23 cellular contexts compared by ENCODE assay signal in the genomic region with DNA sequence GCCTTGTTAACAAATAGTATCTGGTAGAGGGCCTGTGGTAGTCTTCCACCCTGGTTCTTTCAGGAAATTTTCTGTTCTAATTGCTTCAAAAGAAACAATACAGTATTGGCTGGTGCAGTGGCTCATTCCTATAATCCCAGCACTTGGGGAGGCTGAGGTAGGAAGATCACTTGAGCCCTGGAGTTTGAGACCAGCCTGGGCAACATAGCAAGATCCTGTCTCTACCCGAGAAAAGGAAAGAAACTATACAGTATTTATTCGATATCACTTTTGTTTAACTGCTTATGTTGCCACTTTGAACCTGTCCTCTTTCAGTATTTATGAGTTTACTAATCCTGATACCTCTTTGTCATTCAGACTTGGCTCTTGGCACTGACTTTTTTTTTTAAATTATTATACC. TPM values are rescaled to one million over a fixed set of nuclear protein-coding genes. Genes with fewer than 3 reads are reported as not detected.
DNase-seq lines count a peak whose midpoint lies in the region; ATAC-seq, FAIRE-seq and TF ChIP-seq lines count a peak whose summit lies in the region.
"Had no signal": no experiment of that assay in that cellular context is flagged by ENCODE, and none has a peak within 500 bp of the region (broad histone marks: within the 10 kb centered on the region; RNA-seq: fewer than 3 reads in every experiment).

No MANE protein-coding gene starts in this region.

- H3K4me1 Mint-ChIP-seq in activated CD4-positive, alpha-beta memory T cell treated with anti-CD3 and anti-CD28 coated beads for 36 hours (ENCODE audit: low read depth): peaks cover 67% of the 10 kb centered on the region
- peaks cover 55% of the 10 kb centered on the region for H3K4me1 Mint-ChIP-seq in activated CD4-positive, alpha-beta memory T cell treated with anti-CD3 and anti-CD28 coated beads, Interleukin-2, amount 10 ng/mL, durations not matched to agents 7 days and 5 days
- peaks cover 55% of the 10 kb centered on the region for H3K4me1 Mint-ChIP-seq in stimulated activated effector memory CD8-positive, alpha-beta T cell treated with anti-CD3 and anti-CD28 coated beads, Interleukin-12 subunit alpha, Interleukin-12 subunit beta, amount 100 ng/mL, for 72 hours

- 96% methylated on average over 2 of the region's 2 CpGs for WGBS in HepG2 (ENCODE audit: low lambda C conversion rate)
- 87% methylated on average over 2 of the region's 2 CpGs for WGBS in right lobe of liver (ENCODE audit: insufficient coverage, low coverage, low lambda C conversion rate, missing lambda C conversion rate)
- 38% methylated on average over 2 of the region's 2 CpGs for WGBS in prostate gland

- TF ChIP-seq EP300 in HepG2 (IDR thresholded peaks at IDR 0.05; ENCODE audit: low read depth in 2 of 2, low read length in 2 of 2) (no peak), HepG2 (CRISPR knock-in tag; IDR thresholded peaks at IDR 0.05; ENCODE audit: borderline replicate concordance) (no peak)

- ATAC-seq in HepG2: no peak
- ATAC-seq in right lobe of liver: no peak
- no peak for ATAC-seq in stimulated activated effector memory CD8-positive, alpha-beta T cell treated with anti-CD3 and anti-CD28 coated beads, Interleukin-12 subunit alpha, Interleukin-12 subunit beta, amount 100 ng/mL, for 72 hours

- CTCF ChIA-PET in activated CD4-positive, alpha-beta memory T cell treated with anti-CD3 and anti-CD28 coated beads for 36 hours (lab: Charles Lee): interaction anchor here (1.0 to 2.2 kb wide), 2 partner anchors 18 to 159 kb away, joined by 3 to 5 read pairs; no protein-coding TSS in a partner anchor
- CTCF ChIA-PET in activated CD4-positive, alpha-beta memory T cell treated with anti-CD3 and anti-CD28 coated beads, Interleukin-2, amount 10 ng/mL, durations not matched to agents 7 days and 5 days (lab: Charles Lee): no interaction called here
- CTCF ChIA-PET in HepG2 (lab: Yijun Ruan, JAX; ENCODE audit: low intra/inter-chr PET ratio, low total read pairs): no interaction called here

- peaks cover 13% of the 10 kb centered on the region for H3K9me3 Mint-ChIP-seq in activated CD4-positive, alpha-beta memory T cell treated with anti-CD3 and anti-CD28 coated beads for 36 hours
- H3K9me3 Mint-ChIP-seq in activated CD4-positive, alpha-beta memory T cell treated with anti-CD3 and anti-CD28 coated beads, Interleukin-2, amount 10 ng/mL, durations not matched to agents 7 days and 5 days: peaks cover 11% of the 10 kb centered on the region
- H3K9me3 Mint-ChIP-seq in stimulated activated effector memory CD8-positive, alpha-beta T cell treated with anti-CD3 and anti-CD28 coated beads, Interleukin-12 subunit alpha, Interleukin-12 subunit beta, amount 100 ng/mL, for 72 hours: peaks cover 5% of the 10 kb centered on the region

- peaks cover 63% of the 10 kb centered on the region for H4K20me1 ChIP-seq in HepG2 (ENCODE audit: insufficient read depth, low read length)

- H3K36me3 ChIP-seq in HepG2 (replicated peaks in 1 of 2; ENCODE audit: control insufficient read depth in 1 of 2, insufficient read depth in 2 of 2, low read length in 2 of 2) (no peaks in the 10 kb centered on the region), right lobe of liver (no peaks in the 10 kb centered on the region), prostate gland (no peaks in the 10 kb centered on the region)
- H3K36me3 ChIP-seq: brain microvascular endothelial cell, thyroid gland had no signal

- no peak overlapping the region for H3K9ac ChIP-seq in HepG2 (ENCODE audit: insufficient read depth, low read depth, low read length)

- no peak for FAIRE-seq in HepG2 (lab: Jason Lieb, UNC)
- FAIRE-seq: colon had no signal

- TF ChIP-seq CTCF in HepG2 (CRISPR knock-in tag; IDR thresholded peaks at IDR 0.05) (no peak), right lobe of liver (IDR thresholded peaks at IDR 0.05) (no peak), dorsolateral prefrontal cortex (IDR thresholded peaks at IDR 0.05 in 54 of 56, conservative IDR thresholded peaks at IDR 0.05 in 2 of 56; ENCODE audit: low read depth in 1 of 56, partially characterized antibody in 56 of 56) (no peak), prostate gland (IDR thresholded peaks at IDR 0.05) (no peak)

- H3K4me2 ChIP-seq in HepG2 (ENCODE audit: low read depth, low read length): no peak overlapping the region

- POLR2A ChIA-PET in activated CD4-positive, alpha-beta memory T cell treated with anti-CD3 and anti-CD28 coated beads for 36 hours (lab: Charles Lee): interaction anchor here (0.6 to 1.0 kb wide), 2 partner anchors 103 to 454 kb away, joined by 3 read pairs; partner anchors contain the start of gene RAF1
- POLR2A ChIA-PET in activated CD4-positive, alpha-beta memory T cell treated with anti-CD3 and anti-CD28 coated beads, Interleukin-2, amount 10 ng/mL, durations not matched to agents 7 days and 5 days (lab: Charles Lee): interaction anchor here (0.6 to 1.7 kb wide), 2 partner anchors 101 to 103 kb away, joined by 3 to 11 read pairs; partner anchors contain the start of gene RAF1
- POLR2A ChIA-PET in HepG2 (lab: Yijun Ruan, JAX): no interaction called here

- no peak for TF ChIP-seq RAD21 in HepG2 (CRISPR knock-in tag; IDR thresholded peaks at IDR 0.05)

- H3K4me1 ChIP-seq in HepG2 (ENCODE audit: insufficient read depth, low read length) (peaks cover 53% of the 10 kb centered on the region), right lobe of liver (peaks cover 0 to 20% (median 8%) of the 10 kb centered on the region in 4 donors), prostate gland (replicated peaks) (no peaks in the 10 kb centered on the region)

- TF ChIP-seq POLR2A in HepG2 (IDR thresholded peaks at IDR 0.05; ENCODE audit: insufficient read depth in 1 of 2, low read depth in 2 of 2, low read length in 2 of 2) (no peak), right lobe of liver (IDR thresholded peaks at IDR 0.05) (no peak), prostate gland (IDR thresholded peaks at IDR 0.05) (no peak)

- H3K4me3 ChIP-seq in HepG2 (replicated peaks in 1 of 3; ENCODE audit: insufficient read depth in 1 of 3, low read depth in 2 of 3, low read length in 3 of 3) (no peak overlapping the region), right lobe of liver (no peak overlapping the region), dorsolateral prefrontal cortex (peak overlapping the region in 2 of 59 donors; percentile 24 to 86), prostate gland (no peak overlapping the region)
- H3K4me3 ChIP-seq: stomach, thyroid gland had no signal

- no TSS peak for BruUV-seq in HepG2 (replicated peaks; lab: Mats Ljungman, UMichigan)

- H2AFZ ChIP-seq in HepG2 (ENCODE audit: low read length): no peak overlapping the region

- H3K36me3 Mint-ChIP-seq in activated CD4-positive, alpha-beta memory T cell treated with anti-CD3 and anti-CD28 coated beads for 36 hours: peaks cover 16% of the 10 kb centered on the region
- H3K36me3 Mint-ChIP-seq in activated CD4-positive, alpha-beta memory T cell treated with anti-CD3 and anti-CD28 coated beads, Interleukin-2, amount 10 ng/mL, durations not matched to agents 7 days and 5 days (ENCODE audit: low read depth): peaks cover 14% of the 10 kb centered on the region
- peaks cover 3% of the 10 kb centered on the region for H3K36me3 Mint-ChIP-seq in stimulated activated effector memory CD8-positive, alpha-beta T cell treated with anti-CD3 and anti-CD28 coated beads, Interleukin-12 subunit alpha, Interleukin-12 subunit beta, amount 100 ng/mL, for 72 hours

- H3K27ac Mint-ChIP-seq in activated CD4-positive, alpha-beta memory T cell treated with anti-CD3 and anti-CD28 coated beads for 36 hours: peak overlapping the region; percentile 68
- no peak overlapping the region for H3K27ac Mint-ChIP-seq in activated CD4-positive, alpha-beta memory T cell treated with anti-CD3 and anti-CD28 coated beads, Interleukin-2, amount 10 ng/mL, durations not matched to agents 7 days and 5 days
- peak overlapping the region; percentile 20 for H3K27ac Mint-ChIP-seq in stimulated activated effector memory CD8-positive, alpha-beta T cell treated with anti-CD3 and anti-CD28 coated beads, Interleukin-12 subunit alpha, Interleukin-12 subunit beta, amount 100 ng/mL, for 72 hours

- in situ Hi-C loops in HepG2 (cut with HindIII; ENCODE audit: extremely low pct_ligation_motif_present, low pct_unique_long_range_greater_than_20kb): no loop called here

- H3K27me3 ChIP-seq in HepG2 (ENCODE audit: control insufficient read depth in 1 of 2, insufficient read depth in 2 of 2, low read length in 2 of 2) (no peaks in the 10 kb centered on the region; a peak in 1 of 5 replicates), right lobe of liver (no peaks in the 10 kb centered on the region), dorsolateral prefrontal cortex (no peaks in the 10 kb centered on the region), prostate gland (replicated peaks; ENCODE audit: insufficient read depth) (no peaks in the 10 kb centered on the region)
- H3K27me3 ChIP-seq: brain microvascular endothelial cell, stomach, thyroid gland had no signal

- no peaks in the 10 kb centered on the region for H3K9me3 ChIP-seq in HepG2 (ENCODE audit: low read length)
- no peaks in the 10 kb centered on the region for H3K9me3 ChIP-seq in right lobe of liver
- H3K9me3 ChIP-seq in prostate gland: no peaks in the 10 kb centered on the region
- H3K9me3 ChIP-seq: thyroid gland had no signal

- no peak overlapping the region for H3K4me3 Mint-ChIP-seq in activated CD4-positive, alpha-beta memory T cell treated with anti-CD3 and anti-CD28 coated beads for 36 hours
- no peak overlapping the region for H3K4me3 Mint-ChIP-seq in activated CD4-positive, alpha-beta memory T cell treated with anti-CD3 and anti-CD28 coated beads, Interleukin-2, amount 10 ng/mL, durations not matched to agents 7 days and 5 days
- peak overlapping the region; percentile 1 for H3K4me3 Mint-ChIP-seq in stimulated activated effector memory CD8-positive, alpha-beta T cell treated with anti-CD3 and anti-CD28 coated beads, Interleukin-12 subunit alpha, Interleukin-12 subunit beta, amount 100 ng/mL, for 72 hours

- intact Hi-C loops in activated CD4-positive, alpha-beta memory T cell treated with anti-CD3 and anti-CD28 coated beads for 36 hours (cut with micrococcal nuclease): loop anchor here (1.0 to 5.0 kb wide), 2 partner anchors 103 to 369 kb away; partner anchors contain the start of gene RAF1
- intact Hi-C loops in HepG2 (cut with micrococcal nuclease; ENCODE audit: unreplicated experiment): no loop called here
- intact Hi-C loops in right lobe of liver (cut with DNase I): no loop called here
- intact Hi-C loops in dorsolateral prefrontal cortex (cut with DNase I): no loop called here
- intact Hi-C loops in prostate gland (cut with DNase I): no loop called here

- H3K79me2 ChIP-seq in HepG2 (ENCODE audit: insufficient read depth, low read length): peaks cover 91% of the 10 kb centered on the region

- H3K27ac ChIP-seq in HepG2 (ENCODE audit: extremely low read length, insufficient read depth, low read length) (no peak overlapping the region), right lobe of liver (no peak overlapping the region), dorsolateral prefrontal cortex (peak overlapping the region in 39 of 59 donors; percentile 1 to 77 (median 44)), prostate gland (no peak overlapping the region)
- H3K27ac ChIP-seq: brain microvascular endothelial cell, stomach had no signal

- no peak for DNase-seq in activated CD4-positive, alpha-beta memory T cell treated with anti-CD3 and anti-CD28 coated beads for 36 hours
- no peak for DNase-seq in activated CD4-positive, alpha-beta memory T cell treated with anti-CD3 and anti-CD28 coated beads, Interleukin-2, amount 10 ng/mL, durations not matched to agents 7 days and 5 days
- DNase-seq in HepG2 (ENCODE audit: low spot score): no peak
- DNase-seq in right lobe of liver: no peak
- no peak for DNase-seq in dorsolateral prefrontal cortex
- DNase-seq in stimulated activated effector memory CD8-positive, alpha-beta T cell treated with anti-CD3 and anti-CD28 coated beads, Interleukin-12 subunit alpha, Interleukin-12 subunit beta, amount 100 ng/mL, for 72 hours (ENCODE audit: low spot score in 2 of 2): no peak
- no peak for DNase-seq in stimulated activated CD8-positive, alpha-beta memory T cell treated with anti-CD3 and anti-CD28 coated beads, Interleukin-4, amount 100 ng/mL, for 48 hours
- DNase-seq in prostate gland (ENCODE audit: low spot score): no peak
- DNase-seq: 8988T; activated CD4-positive, alpha-beta T cell treated with anti-CD3 and anti-CD28 coated beads, Interleukin-2, amount 50 U/mL, for 1 hour; activated CD8-positive, alpha-beta memory T cell treated with anti-CD3 and anti-CD28 coated beads, Interleukin-2, amount 50 U/mL, for 4 hours; activated effector memory CD4-positive, alpha-beta T cell treated with Interleukin-2 at 50 U/mL for 16 hours; brain microvascular endothelial cell; DMS153; effector CD8-positive, alpha-beta T cell; Kasumi-1; NCI-H1694; NCI-H510A; stomach; thyroid gland had no signal

- H3K27me3 Mint-ChIP-seq in activated CD4-positive, alpha-beta memory T cell treated with anti-CD3 and anti-CD28 coated beads for 36 hours: no peaks in the 10 kb centered on the region
- no peaks in the 10 kb centered on the region for H3K27me3 Mint-ChIP-seq in activated CD4-positive, alpha-beta memory T cell treated with anti-CD3 and anti-CD28 coated beads, Interleukin-2, amount 10 ng/mL, durations not matched to agents 7 days and 5 days

RNA-seq across cellular contexts. Expression of gene MKRN2, which starts 4.5 kb away (rescaled TPM):
- 10 to 100 TPM; 28.5 to 30.1 TPM for total RNA-seq in activated CD4-positive, alpha-beta memory T cell treated with anti-CD3 and anti-CD28 coated beads for 36 hours
- total RNA-seq in activated CD4-positive, alpha-beta memory T cell treated with anti-CD3 and anti-CD28 coated beads, Interleukin-2, amount 10 ng/mL, durations not matched to agents 7 days and 5 days: 10 to 100 TPM; 21.9 to 24.2 TPM
- total RNA-seq in HepG2 (2016; rRNA removed; fragmentation: Illumina TruSeq; extraction: Trizol) (25.5 and 32.8 TPM in 2 replicates), right lobe of liver (10 to 100 TPM in 4 of 6 experiments, 1 to 10 TPM in 2; 8.8 to 12.8 (median 10.9) TPM), dorsolateral prefrontal cortex (10 to 100 TPM; 24.4 to 47.5 (median 34.3) TPM), prostate gland (10 to 100 TPM; 22.2 to 54.5 TPM)
- total RNA-seq in HepG2 (2016; cell fraction: cytosol; rRNA removed; fragmentation: Illumina TruSeq; extraction: Trizol; ENCODE audit: low read depth): 6.0 and 6.3 TPM in 2 replicates
- total RNA-seq in HepG2 (2016; cell fraction: insoluble cytoplasmic fraction; rRNA removed; fragmentation: Illumina TruSeq; extraction: Trizol): 26.0 and 33.1 TPM in 2 replicates
- 15.9 and 16.1 TPM in 2 replicates for total RNA-seq in HepG2 (2016; cell fraction: membrane; rRNA removed; fragmentation: Illumina TruSeq; extraction: Trizol)
- total RNA-seq in HepG2 (2016; cell fraction: nucleus; rRNA removed; fragmentation: Illumina TruSeq; extraction: Trizol): 16.1 and 18.3 TPM in 2 replicates
- 33.1 and 34.3 TPM in 2 replicates for polyA plus RNA-seq in HepG2 (2011; rRNA removed)
- polyA plus RNA-seq in HepG2 (2011; cell fraction: cytosol; rRNA removed): 37.5 and 39.8 TPM in 2 replicates
- polyA plus RNA-seq in HepG2 (2011; cell fraction: nucleus; rRNA removed): 41.7 and 47.8 TPM in 2 replicates
- 22.8 and 24.6 TPM in 2 replicates for polyA plus RNA-seq in HepG2 (2012)
- polyA plus RNA-seq in HepG2 (2016; cell fraction: cytosol; fragmentation: Illumina TruSeq; extraction: Trizol; ENCODE audit: low read depth): 4.6 and 5.8 TPM in 2 replicates
- polyA plus RNA-seq in HepG2 (2016; cell fraction: insoluble cytoplasmic fraction; fragmentation: Illumina TruSeq; extraction: Trizol; ENCODE audit: low read depth): 33.0 and 34.3 TPM in 2 replicates
- polyA plus RNA-seq in HepG2 (2016; cell fraction: membrane; fragmentation: Illumina TruSeq; extraction: Trizol; ENCODE audit: low read depth): 8.6 and 9.6 TPM in 2 replicates
- 25.5 and 25.7 TPM in 2 replicates for polyA plus RNA-seq in HepG2 (2016; cell fraction: nucleus; fragmentation: Illumina TruSeq; extraction: Trizol; ENCODE audit: insufficient read depth, low read depth)
- polyA minus RNA-seq in HepG2 (2011; rRNA and poly(A)+ RNA removed; ENCODE audit: low replicate concordance): 54.0 and 55.3 TPM in 2 replicates
- 20.7 and 21.2 TPM in 2 replicates for polyA minus RNA-seq in HepG2 (2011; cell fraction: cytosol; rRNA and poly(A)+ RNA removed)
- polyA minus RNA-seq in HepG2 (2011; cell fraction: nucleus; rRNA and poly(A)+ RNA removed): 19.4 and 25.2 TPM in 2 replicates

RNA-seq across cellular contexts. Expression of gene MKRN2OS, which starts 16.1 kb away (rescaled TPM):
- not detected for total RNA-seq in activated CD4-positive, alpha-beta memory T cell treated with anti-CD3 and anti-CD28 coated beads for 36 hours
- not detected for total RNA-seq in activated CD4-positive, alpha-beta memory T cell treated with anti-CD3 and anti-CD28 coated beads, Interleukin-2, amount 10 ng/mL, durations not matched to agents 7 days and 5 days
- total RNA-seq in HepG2 (2016; rRNA removed; fragmentation: Illumina TruSeq; extraction: Trizol) (not detected in 2 replicates), right lobe of liver (under 1 TPM in 1 of 6 experiments, not detected in 5; 0.31 TPM), dorsolateral prefrontal cortex (1 to 10 TPM in 105 of 120 experiments, under 1 TPM in 9, not detected in 6; 0.69 to 9.3 (median 2.4) TPM), prostate gland (1 to 10 TPM; 1.0 to 2.7 TPM)
- not detected in 2 replicates for total RNA-seq in HepG2 (2016; cell fraction: cytosol; rRNA removed; fragmentation: Illumina TruSeq; extraction: Trizol; ENCODE audit: low read depth)
- total RNA-seq in HepG2 (2016; cell fraction: insoluble cytoplasmic fraction; rRNA removed; fragmentation: Illumina TruSeq; extraction: Trizol): not detected in 2 replicates
- not detected in 2 replicates for total RNA-seq in HepG2 (2016; cell fraction: membrane; rRNA removed; fragmentation: Illumina TruSeq; extraction: Trizol)
- not detected in 2 replicates for total RNA-seq in HepG2 (2016; cell fraction: nucleus; rRNA removed; fragmentation: Illumina TruSeq; extraction: Trizol)
- not detected in 2 replicates for polyA plus RNA-seq in HepG2 (2011; rRNA removed)
- 0.08 TPM in 1 of 2 replicates, not detected in the other for polyA plus RNA-seq in HepG2 (2011; cell fraction: cytosol; rRNA removed)
- polyA plus RNA-seq in HepG2 (2011; cell fraction: nucleus; rRNA removed): not detected in 2 replicates
- 0.17 and 0.24 TPM in 2 replicates for polyA plus RNA-seq in HepG2 (2012)
- polyA plus RNA-seq in HepG2 (2016; cell fraction: cytosol; fragmentation: Illumina TruSeq; extraction: Trizol; ENCODE audit: low read depth): not detected in 2 replicates
- polyA plus RNA-seq in HepG2 (2016; cell fraction: insoluble cytoplasmic fraction; fragmentation: Illumina TruSeq; extraction: Trizol; ENCODE audit: low read depth): not detected in 2 replicates
- not detected in 2 replicates for polyA plus RNA-seq in HepG2 (2016; cell fraction: membrane; fragmentation: Illumina TruSeq; extraction: Trizol; ENCODE audit: low read depth)
- polyA plus RNA-seq in HepG2 (2016; cell fraction: nucleus; fragmentation: Illumina TruSeq; extraction: Trizol; ENCODE audit: insufficient read depth, low read depth): not detected in 2 replicates
- polyA minus RNA-seq in HepG2 (2011; rRNA and poly(A)+ RNA removed; ENCODE audit: low replicate concordance): not detected in 2 replicates
- not detected in 2 replicates for polyA minus RNA-seq in HepG2 (2011; cell fraction: cytosol; rRNA and poly(A)+ RNA removed)
- polyA minus RNA-seq in HepG2 (2011; cell fraction: nucleus; rRNA and poly(A)+ RNA removed): not detected in 2 replicates
- total RNA-seq: lung microvascular endothelial cell; T-helper 2 cell treated with Interferon-gamma antibody and Interleukin-4, amounts not matched to agents 100 ng/mL and 5 ng/mL, for 36 hours; thyroid gland had no signal

Comparison
In these comparisons a context has a peak if more than half of its experiments do, and no peak if none do; other contexts are left out.
1. H3K27ac ChIP-seq: peak in dorsolateral prefrontal cortex (39 of 59); none in HepG2 (single experiment), right lobe of liver (0 of 3) and prostate gland (0 of 2).